In genomic region chr20:719068-719467, GRCh38 we compare ENCODE assay signal across 22 cellular contexts. TPM values are rescaled to one million over a fixed set of nuclear protein-coding genes. Genes with fewer than 3 reads are reported as not detected.
DNase-seq lines count a peak whose midpoint lies in the region; ATAC-seq and TF ChIP-seq lines count a peak whose summit lies in the region.
"Had no signal": no experiment of that assay in that cellular context is flagged by ENCODE, and none has a peak within 500 bp of the region (broad histone marks: within the 10 kb centered on the region; RNA-seq: fewer than 3 reads in every experiment).

No MANE protein-coding gene starts in this region.

- intact Hi-C loops in posterior vena cava (cut with DNase I), result no loop called here

- H3K9ac ChIP-seq in BLaER1, result no peak overlapping the region

- no peak overlapping the region for H3K4me3 Mint-ChIP-seq in glutamatergic neuron (ENCODE audit: unreplicated experiment)
- H3K4me3 Mint-ChIP-seq in stimulated activated effector memory CD8-positive, alpha-beta T cell treated with anti-CD3 and anti-CD28 coated beads, Interleukin-12 subunit alpha, Interleukin-12 subunit beta, amount 100 ng/mL, for 72 hours, result no peak overlapping the region
- H3K4me3 Mint-ChIP-seq: CD4-positive, CD25-positive, alpha-beta regulatory T cell; CD8-positive, alpha-beta T cell; GM23338; HFFc6 had no signal

- H3K4me3 ChIP-seq in BLaER1 (no peak overlapping the region), H7 (ENCODE audit: insufficient read depth, low read depth, low read length) (no peak overlapping the region)
- H3K4me3 ChIP-seq: A549, GM23338, HAP-1 had no signal

- H3K27me3 Mint-ChIP-seq in glutamatergic neuron (ENCODE audit: unreplicated experiment), result peaks cover 23% of the 10 kb centered on the region

- H3K36me3 ChIP-seq in BLaER1, result no peaks in the 10 kb centered on the region
- no peaks in the 10 kb centered on the region for H3K36me3 ChIP-seq in H7 (replicated peaks; ENCODE audit: control insufficient read depth, insufficient read depth, low read length)
- H3K36me3 ChIP-seq: BE2C, HAP-1 had no signal

- TF ChIP-seq CTCF in glutamatergic neuron (IDR thresholded peaks at IDR 0.05; ENCODE audit: partially characterized antibody, unreplicated experiment), result no peak

- DNase-seq in H7 (peak; percentile 13), glutamatergic neuron (no peak), posterior vena cava (ENCODE audit: low spot score) (peak; percentile 62)
- DNase-seq in stimulated activated effector memory CD8-positive, alpha-beta T cell treated with anti-CD3 and anti-CD28 coated beads, Interleukin-12 subunit alpha, Interleukin-12 subunit beta, amount 100 ng/mL, for 72 hours (ENCODE audit: low spot score in 2 of 2), result no peak
- no peak for DNase-seq in effector CD8-positive, alpha-beta T cell (lab: John Stamatoyannopoulos, UW)
- DNase-seq: 8988T; ACHN; AML-193; BE2C; Caco-2; CD4-positive, CD25-positive, alpha-beta regulatory T cell; CD8-positive, alpha-beta T cell; DMS153; DND-41; HFFc6 had no signal

- peaks cover 45% of the 10 kb centered on the region for H3K4me1 ChIP-seq in BLaER1
- H3K4me1 ChIP-seq: A549, BE2C, Caco-2, HAP-1 had no signal

- peak overlapping the region; percentile 74 for H3K4me2 ChIP-seq in BLaER1
- H3K4me2 ChIP-seq: A549, GM23338 had no signal

- peak overlapping the region; percentile 12; the same call in 1 of the 2 replicates for H3K27ac ChIP-seq in BLaER1
- H3K27ac ChIP-seq: A549, C4-2B had no signal

- H3K9me3 ChIP-seq in BLaER1, result peaks cover 17% of the 10 kb centered on the region
- H3K9me3 ChIP-seq: BE2C had no signal

- ATAC-seq in stimulated activated effector memory CD8-positive, alpha-beta T cell treated with anti-CD3 and anti-CD28 coated beads, Interleukin-12 subunit alpha, Interleukin-12 subunit beta, amount 100 ng/mL, for 72 hours, result no peak
- ATAC-seq in GM21825 (IDR thresholded peaks at IDR 0.05; ENCODE audit: unreplicated experiment), result no peak
- ATAC-seq: A549; CD8-positive, alpha-beta T cell had no signal

- peaks cover 18% of the 10 kb centered on the region for H3K4me1 Mint-ChIP-seq in glutamatergic neuron (ENCODE audit: low read depth, unreplicated experiment)
- no peaks in the 10 kb centered on the region for H3K4me1 Mint-ChIP-seq in stimulated activated effector memory CD8-positive, alpha-beta T cell treated with anti-CD3 and anti-CD28 coated beads, Interleukin-12 subunit alpha, Interleukin-12 subunit beta, amount 100 ng/mL, for 72 hours
- H3K4me1 Mint-ChIP-seq: CD4-positive, CD25-positive, alpha-beta regulatory T cell had no signal

- no peaks in the 10 kb centered on the region for H4K20me1 ChIP-seq in BLaER1

- no peaks in the 10 kb centered on the region for H3K36me3 Mint-ChIP-seq in glutamatergic neuron (ENCODE audit: unreplicated experiment)
- H3K36me3 Mint-ChIP-seq in stimulated activated effector memory CD8-positive, alpha-beta T cell treated with anti-CD3 and anti-CD28 coated beads, Interleukin-12 subunit alpha, Interleukin-12 subunit beta, amount 100 ng/mL, for 72 hours, result no peaks in the 10 kb centered on the region
- H3K36me3 Mint-ChIP-seq: CD4-positive, CD25-positive, alpha-beta regulatory T cell; CD8-positive, alpha-beta T cell had no signal

- H3K9me3 Mint-ChIP-seq in glutamatergic neuron (ENCODE audit: unreplicated experiment), result peaks cover 5% of the 10 kb centered on the region
- no peaks in the 10 kb centered on the region for H3K9me3 Mint-ChIP-seq in stimulated activated effector memory CD8-positive, alpha-beta T cell treated with anti-CD3 and anti-CD28 coated beads, Interleukin-12 subunit alpha, Interleukin-12 subunit beta, amount 100 ng/mL, for 72 hours
- H3K9me3 Mint-ChIP-seq: CD8-positive, alpha-beta T cell; GM23338; HFFc6 had no signal

- peak overlapping the region; percentile 98 for H3K27ac Mint-ChIP-seq in glutamatergic neuron (ENCODE audit: unreplicated experiment)
- H3K27ac Mint-ChIP-seq in stimulated activated effector memory CD8-positive, alpha-beta T cell treated with anti-CD3 and anti-CD28 coated beads, Interleukin-12 subunit alpha, Interleukin-12 subunit beta, amount 100 ng/mL, for 72 hours, result no peak overlapping the region
- H3K27ac Mint-ChIP-seq: CD4-positive, CD25-positive, alpha-beta regulatory T cell; CD8-positive, alpha-beta T cell; GM23338; HFFc6 had no signal

- H3K27me3 ChIP-seq in BLaER1, result no peaks in the 10 kb centered on the region
- H3K27me3 ChIP-seq in H7 (ENCODE audit: control insufficient read depth, insufficient read depth, low read length), result no peaks in the 10 kb centered on the region; the same call in 1 of the 2 replicates
- H3K27me3 ChIP-seq: BE2C had no signal

RNA-seq across cellular contexts. Expression of gene SCRT2, which starts 43.5 kb away (rescaled TPM):
- total RNA-seq in H7 (2014; rRNA removed; shearing (Covaris generic)), result 0.03 TPM in 1 of 2 replicates, not detected in the other
- 28.0 TPM for total RNA-seq in glutamatergic neuron (ENCODE audit: unreplicated experiment)
- not detected for total RNA-seq in posterior vena cava
- total RNA-seq: Caco-2; CD4-positive, CD25-positive, alpha-beta regulatory T cell; CD8-positive, alpha-beta T cell; H4; HFFc6 had no signal

RNA-seq across cellular contexts. Expression of gene SLC52A3, which starts 49.2 kb away (rescaled TPM):
- 33.8 and 49.4 TPM in 2 replicates for total RNA-seq in H7 (2014; rRNA removed; shearing (Covaris generic))
- not detected for total RNA-seq in glutamatergic neuron (ENCODE audit: unreplicated experiment)
- total RNA-seq in posterior vena cava, result 1 to 10 TPM; 1.1 to 3.6 TPM
- total RNA-seq: CD4-positive, CD25-positive, alpha-beta regulatory T cell; CD8-positive, alpha-beta T cell had no signal

Comparison
In these comparisons a context has a peak if more than half of its experiments do, and no peak if none do; other contexts are left out.
1. DNase-seq: peak in H7 (single experiment) and posterior vena cava (single experiment); none in glutamatergic neuron (single experiment), stimulated activated effector memory CD8-positive, alpha-beta T cell treated with anti-CD3 and anti-CD28 coated beads, Interleukin-12 subunit alpha, Interleukin-12 subunit beta, amount 100 ng/mL, for 72 hours (0 of 2) and effector CD8-positive, alpha-beta T cell (single experiment).
2. RNA of gene SCRT2, which starts 43.5 kb away (total RNA-seq): 28.0 TPM in glutamatergic neuron (single experiment); 0.03 TPM in H7 and not detected in posterior vena cava; every median in the first group is over 10 times any median in the second.